10 cellular contexts compared by ENCODE assay signal in the genomic region with DNA sequence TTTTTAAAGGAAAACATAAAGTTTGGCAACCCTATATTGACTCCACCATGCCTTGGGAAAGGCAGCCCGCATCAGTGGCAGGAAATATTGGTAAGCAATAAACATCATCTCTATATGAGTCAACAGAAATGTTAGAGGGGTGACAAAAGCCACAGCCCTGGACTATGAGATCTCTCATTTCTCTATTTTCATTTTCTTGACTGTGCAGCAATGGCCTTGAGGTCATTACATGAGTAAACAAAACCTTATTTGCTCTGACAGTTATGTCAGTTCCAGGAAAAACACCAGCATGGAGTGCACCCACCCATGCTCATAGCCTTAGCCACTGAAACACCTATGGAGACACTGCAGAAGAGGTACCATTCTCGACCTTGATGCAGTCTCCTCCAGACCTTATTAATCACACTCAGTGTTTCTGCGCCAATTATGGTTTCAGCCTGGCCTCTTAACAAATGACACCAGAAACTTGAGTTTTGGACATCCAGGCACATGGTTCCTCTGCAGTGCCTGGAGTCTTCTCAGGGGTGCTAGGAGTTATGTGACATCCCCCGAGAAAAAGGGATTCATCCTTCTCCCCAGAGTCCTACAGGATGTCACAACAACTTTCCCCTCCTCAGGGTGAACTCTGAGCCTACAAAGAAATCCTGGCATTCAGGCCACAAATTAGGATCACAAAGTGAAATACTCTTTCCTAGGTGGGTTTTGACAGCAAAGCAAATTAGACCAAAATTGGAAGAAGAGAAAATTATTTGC. TPM values are rescaled to one million over a fixed set of nuclear protein-coding genes. Genes with fewer than 3 reads are reported as not detected.
DNase-seq lines count a peak whose midpoint lies in the region.
"Had no signal": no experiment of that assay in that cellular context is flagged by ENCODE, and none has a peak within 500 bp of the region (broad histone marks: within the 10 kb centered on the region; RNA-seq: fewer than 3 reads in every experiment).

No MANE protein-coding gene starts in this region.

- H3K9me3 Mint-ChIP-seq in activated naive CD4-positive, alpha-beta T cell treated with anti-CD3 and anti-CD28 coated beads, Interleukin-2, amount 10 ng/mL, durations not matched to agents 7 days and 5 days = no peaks in the 10 kb centered on the region

- peak overlapping the region in 1 of 2 experiments; percentile 14 for H2BK12ac ChIP-seq in mesenchymal stem cell (ENCODE audit: low read length in 2 of 2)

- no peak overlapping the region for H2BK5ac ChIP-seq in mesenchymal stem cell (ENCODE audit: low read depth, low read length, poor library complexity, severe bottlenecking)

- 85% methylated on average over 3 of the region's 4 CpGs for WGBS in mesenchymal stem cell

- no peak overlapping the region for H3K4ac ChIP-seq in mesenchymal stem cell (ENCODE audit: low read depth in 1 of 2, low read length in 2 of 2)

- H3K36me3 ChIP-seq in mesenchymal stem cell (ENCODE audit: control insufficient read depth in 1 of 2, insufficient read depth in 2 of 2, low read depth in 1 of 2, low read length in 2 of 2) = no peaks in the 10 kb centered on the region

- no peak overlapping the region for H4K91ac ChIP-seq in mesenchymal stem cell (ENCODE audit: low read length)

- no peak overlapping the region for H3K9ac ChIP-seq in mesenchymal stem cell (ENCODE audit: low read length)

- DNase-seq in NCI-H1417 (lab: John Stamatoyannopoulos, UW) (peak in 2 of 3 experiments; percentile 10 to 37), NCI-H1417 treated with DMSO at 0.1 percent for 48 hours (lab: John Stamatoyannopoulos, UW) (no peak), H4 (ENCODE audit: low spot score) (peak; percentile 13), HT-29 (ENCODE audit: low spot score) (peak; percentile 4), mesenchymal stem cell (peak; percentile 39), GM03348 (ENCODE audit: low spot score) (no peak), substantia nigra (lab: John Stamatoyannopoulos, UW) (no peak)
- DNase-seq in activated naive CD4-positive, alpha-beta T cell treated with anti-CD3 and anti-CD28 coated beads, Interleukin-2, amount 10 ng/mL, durations not matched to agents 7 days and 5 days = no peak
- DNase-seq: stimulated activated CD4-positive, alpha-beta T cell treated with anti-CD3 and anti-CD28 coated beads, Interleukin-4, amount 100 ng/mL, for 4 hours had no signal

- H3K36me3 Mint-ChIP-seq in activated naive CD4-positive, alpha-beta T cell treated with anti-CD3 and anti-CD28 coated beads, Interleukin-2, amount 10 ng/mL, durations not matched to agents 7 days and 5 days = no peaks in the 10 kb centered on the region

- no peak overlapping the region for H2BK15ac ChIP-seq in mesenchymal stem cell (ENCODE audit: low read depth, poor library complexity, severe bottlenecking)

- no peak overlapping the region for H3K4me3 ChIP-seq in mesenchymal stem cell (ENCODE audit: insufficient read depth in 1 of 2, low read depth in 1 of 2, low read length in 2 of 2)

- H3K27ac ChIP-seq in mesenchymal stem cell (ENCODE audit: low read length, poor library complexity, severe bottlenecking) (no peak overlapping the region), substantia nigra (ENCODE audit: low read depth, low read length, poor library complexity, severe bottlenecking) (no peak overlapping the region)

- H2AK5ac ChIP-seq in mesenchymal stem cell (ENCODE audit: low read length, severe bottlenecking) = no peak overlapping the region

- CTCF ChIA-PET in activated naive CD4-positive, alpha-beta T cell treated with anti-CD3 and anti-CD28 coated beads, Interleukin-2, amount 10 ng/mL, durations not matched to agents 7 days and 5 days (lab: Charles Lee) = no interaction called here

- no peak overlapping the region for H3K4me2 ChIP-seq in mesenchymal stem cell (ENCODE audit: low read length, poor library complexity, severe bottlenecking)

- H4K8ac ChIP-seq in mesenchymal stem cell (ENCODE audit: low read length) = no peak overlapping the region

- no peak overlapping the region for H3K14ac ChIP-seq in mesenchymal stem cell (ENCODE audit: low read length in 2 of 2)

- H3K27ac Mint-ChIP-seq in activated naive CD4-positive, alpha-beta T cell treated with anti-CD3 and anti-CD28 coated beads, Interleukin-2, amount 10 ng/mL, durations not matched to agents 7 days and 5 days = no peak overlapping the region

- H3K23ac ChIP-seq in mesenchymal stem cell (ENCODE audit: low read length in 2 of 2) = no peak overlapping the region

- no peaks in the 10 kb centered on the region for H3K79me1 ChIP-seq in mesenchymal stem cell (replicated peaks; ENCODE audit: low read length, poor library complexity, severe bottlenecking)

- no peak overlapping the region for H2BK120ac ChIP-seq in mesenchymal stem cell (ENCODE audit: low read depth, low read length)

- no peak overlapping the region for H3K18ac ChIP-seq in mesenchymal stem cell (ENCODE audit: low read depth in 1 of 2, low read length in 2 of 2)

- no peaks in the 10 kb centered on the region for H3K4me1 ChIP-seq in mesenchymal stem cell (ENCODE audit: control insufficient read depth, insufficient read depth, low read depth, low read length)

- H3K9me3 ChIP-seq in mesenchymal stem cell (ENCODE audit: control insufficient read depth, low read length) = no peaks in the 10 kb centered on the region

- H3K27me3 Mint-ChIP-seq in activated naive CD4-positive, alpha-beta T cell treated with anti-CD3 and anti-CD28 coated beads, Interleukin-2, amount 10 ng/mL, durations not matched to agents 7 days and 5 days = no peaks in the 10 kb centered on the region
- H3K27me3 Mint-ChIP-seq: central memory CD8-positive, alpha-beta T cell had no signal

- no peaks in the 10 kb centered on the region for H3K27me3 ChIP-seq in mesenchymal stem cell (ENCODE audit: control insufficient read depth in 1 of 2, insufficient read depth in 1 of 2, low read length in 2 of 2)

- H2AFZ ChIP-seq in mesenchymal stem cell (ENCODE audit: low read depth, low read length) = no peak overlapping the region

- H3K4me3 Mint-ChIP-seq in activated naive CD4-positive, alpha-beta T cell treated with anti-CD3 and anti-CD28 coated beads, Interleukin-2, amount 10 ng/mL, durations not matched to agents 7 days and 5 days = no peak overlapping the region
- H3K4me3 Mint-ChIP-seq: central memory CD8-positive, alpha-beta T cell had no signal

- H3K4me1 Mint-ChIP-seq in activated naive CD4-positive, alpha-beta T cell treated with anti-CD3 and anti-CD28 coated beads, Interleukin-2, amount 10 ng/mL, durations not matched to agents 7 days and 5 days = no peaks in the 10 kb centered on the region
- H3K4me1 Mint-ChIP-seq: central memory CD8-positive, alpha-beta T cell had no signal

RNA-seq across cellular contexts. Expression of gene HPGD, which starts 16.0 kb away (rescaled TPM):
- total RNA-seq in H4 (2014; rRNA removed; shearing (Covaris generic)) = 0.89 TPM in 1 of 2 replicates, not detected in the other
- total RNA-seq in HT-29 (2014; rRNA removed; shearing (Covaris generic)) = 18.6 and 33.7 TPM in 2 replicates
- 2.2 TPM for polyA plus RNA-seq in mesenchymal stem cell (2013, experiment 1 of 2)
- 2.2 TPM for polyA plus RNA-seq in mesenchymal stem cell (2013, experiment 2 of 2)

Comparison
In these comparisons a context has a peak if more than half of its experiments do, and no peak if none do; other contexts are left out.
1. DNase-seq: peak in NCI-H1417 (2 of 3), H4 (single experiment), HT-29 (single experiment) and mesenchymal stem cell (single experiment); none in NCI-H1417 treated with DMSO at 0.1 percent for 48 hours (single experiment), GM03348 (single experiment), substantia nigra (0 of 49) and activated naive CD4-positive, alpha-beta T cell treated with anti-CD3 and anti-CD28 coated beads, Interleukin-2, amount 10 ng/mL, durations not matched to agents 7 days and 5 days (single experiment).
2. RNA of gene HPGD, which starts 16.0 kb away (total RNA-seq): 18.6 to 33.7 TPM in HT-29; 0.89 TPM in H4; every median in the first group is over 10 times any median in the second.